ENCODE assay signal across 8 cellular contexts in genomic region chrX:130109429-130110378, GRCh38. TPM values are rescaled to one million over a fixed set of nuclear protein-coding genes. Genes with fewer than 3 reads are reported as not detected.
A peak's percentile ranks its signal among the peaks of the same experiment; 100 is the strongest.
DNase-seq lines count a peak whose midpoint lies in the region; ATAC-seq and TF ChIP-seq lines count a peak whose summit lies in the region.

No MANE protein-coding gene starts in this region.

- peaks cover 11% of the 10 kb centered on the region for H3K4me1 ChIP-seq in GM23248 (ENCODE audit: insufficient read depth)
- H3K4me1 ChIP-seq in neural progenitor cell = no peaks in the 10 kb centered on the region

- peak overlapping the region; percentile 100 for H3K9ac ChIP-seq in GM23248
- no peak overlapping the region for H3K9ac ChIP-seq in neural progenitor cell

- H3K4me3 ChIP-seq in GM23248 = peak overlapping the region; percentile 83
- peak overlapping the region; percentile 58 for H3K4me3 ChIP-seq in epithelial cell of esophagus (ENCODE audit: low read length)
- H3K4me3 ChIP-seq in neural progenitor cell = peak overlapping the region; percentile 36

- H3K4me2 ChIP-seq in GM23248 (ENCODE audit: unreplicated experiment) (peak overlapping the region; percentile 86), neural progenitor cell (peak overlapping the region; percentile 52)

- H3K4me3 Mint-ChIP-seq in CD14-positive monocyte = peak overlapping the region; percentile 94 to 98
- H3K4me3 Mint-ChIP-seq in neural progenitor cell = peak overlapping the region; percentile 82

- H3K27me3 ChIP-seq in GM23248 (replicated peaks; ENCODE audit: insufficient read depth) (no peaks in the 10 kb centered on the region), neural progenitor cell (peaks cover 64% of the 10 kb centered on the region)

- no peak for TF ChIP-seq CTCF in CD14-positive monocyte (IDR thresholded peaks at IDR 0.05)
- no peak for TF ChIP-seq CTCF in epithelial cell of esophagus (IDR thresholded peaks at IDR 0.05; ENCODE audit: insufficient read depth, low read depth, low read length, missing control alignments)
- no peak for TF ChIP-seq CTCF in neural progenitor cell (IDR thresholded peaks at IDR 0.05)
- no peak for TF ChIP-seq CTCF in omental fat pad (IDR thresholded peaks at IDR 0.05)

- peaks cover 0 to 8% (median 4%) of the 10 kb centered on the region in 7 donors for H3K9me3 Mint-ChIP-seq in CD14-positive monocyte
- H3K9me3 Mint-ChIP-seq in neural progenitor cell = no peaks in the 10 kb centered on the region

- H3K79me2 ChIP-seq in GM23248 (ENCODE audit: insufficient read depth) (peaks cover 53% of the 10 kb centered on the region), neural progenitor cell (ENCODE audit: low read depth) (no peaks in the 10 kb centered on the region)

- peaks cover 0 to 8% (median 5%) of the 10 kb centered on the region in 3 donors for H3K27me3 Mint-ChIP-seq in CD14-positive monocyte (ENCODE audit: low read depth in 3 of 3)
- peaks cover 38% of the 10 kb centered on the region for H3K27me3 Mint-ChIP-seq in neural progenitor cell (ENCODE audit: insufficient read depth, low read depth)

- peak overlapping the region; percentile 62; the same call in 1 of the 2 replicates for H2AFZ ChIP-seq in GM23248
- peak overlapping the region; percentile 68 for H2AFZ ChIP-seq in neural progenitor cell (replicated peaks)

- intact Hi-C loops in CD14-positive monocyte (cut with micrococcal nuclease) = no loop called here

- H3K4me1 Mint-ChIP-seq in CD14-positive monocyte = peaks cover 51% of the 10 kb centered on the region
- peaks cover 42% of the 10 kb centered on the region for H3K4me1 Mint-ChIP-seq in neural progenitor cell

- no peaks in the 10 kb centered on the region for H3K9me3 ChIP-seq in GM23248 (ENCODE audit: low read depth)
- H3K9me3 ChIP-seq in neural progenitor cell (ENCODE audit: low read depth) = no peaks in the 10 kb centered on the region

- ATAC-seq in omental fat pad (ENCODE audit: low FRiP score) = no peak

- H4K20me1 ChIP-seq in GM23248 (ENCODE audit: insufficient read depth) (no peaks in the 10 kb centered on the region), neural progenitor cell (ENCODE audit: low read depth) (no peaks in the 10 kb centered on the region)

- no peaks in the 10 kb centered on the region for H3K9me2 ChIP-seq in GM23248 (ENCODE audit: insufficient read depth)

- H3K27ac ChIP-seq in GM23248 (peak overlapping the region; percentile 97), neural progenitor cell (no peak overlapping the region)

- 1 to 2% methylated on average over 18 to 26 of the region's 81 CpGs for WGBS in GM23248 (ENCODE audit: low coverage in 1 of 2, low lambda C conversion rate in 2 of 2, missing lambda C conversion rate in 2 of 2), 2 experiments

- peaks cover 12 to 17% of the 10 kb centered on the region in 2 donors for H3K36me3 Mint-ChIP-seq in CD14-positive monocyte
- H3K36me3 Mint-ChIP-seq in neural progenitor cell = no peaks in the 10 kb centered on the region

- H3K36me3 ChIP-seq in GM23248 (ENCODE audit: low read depth) = no peaks in the 10 kb centered on the region
- H3K36me3 ChIP-seq in neural progenitor cell = no peaks in the 10 kb centered on the region

- H3F3A ChIP-seq in GM23248 (ENCODE audit: insufficient read depth) (no peaks in the 10 kb centered on the region), neural progenitor cell (ENCODE audit: low read depth) (peaks cover 5% of the 10 kb centered on the region)

- DNase-seq in CD14-positive monocyte (ENCODE audit: low spot score) (no peak), GM23248 (peak; percentile 62), RPMI7951 (ENCODE audit: low read depth) (peak; percentile 75), epithelial cell of esophagus (ENCODE audit: low read depth) (no peak), neural progenitor cell (ENCODE audit: low spot score) (peak; percentile 30), dedifferentiated amniotic fluid mesenchymal stem cell (ENCODE audit: extremely low spot score) (no peak), HPDE6-E6E7 (ENCODE audit: extremely low spot score) (no peak), omental fat pad (ENCODE audit: low spot score) (no peak)

- in situ Hi-C loops in GM23248 (cut with MboI) = no loop called here

- H3K27ac Mint-ChIP-seq in CD14-positive monocyte (peak overlapping the region; percentile 94 to 98 (median 95)), neural progenitor cell (no peak overlapping the region)

RNA-seq across cellular contexts. Expression of gene ELF4, which starts 0.6 kb away (rescaled TPM):
- polyA plus RNA-seq in CD14-positive monocyte (10 to 100 TPM; 10.4 to 20.5 TPM), GM23248 (2016; fragmentation: Nextera tagmentation; extraction: Ambion mirVana) (9.4 TPM in 2 replicates)
- 16.5 and 19.2 TPM in 2 replicates for total RNA-seq in GM23248 (2014; rRNA removed; shearing (Covaris generic))
- total RNA-seq in RPMI7951 (2014; rRNA removed; shearing (Covaris generic)) = 10.5 and 10.6 TPM in 2 replicates
- total RNA-seq in neural progenitor cell (ENCODE audit: low replicate concordance) (0.12 TPM in 1 of 2 replicates, not detected in the other), omental fat pad (10 to 100 TPM; 10.8 to 30.5 (median 15.0) TPM)

RNA-seq across cellular contexts. Expression of gene AIFM1, which starts 55.9 kb away (rescaled TPM):
- 10 to 100 TPM; 18.6 to 19.1 TPM for polyA plus RNA-seq in CD14-positive monocyte
- 14.4 and 14.6 TPM in 2 replicates for total RNA-seq in GM23248 (2014; rRNA removed; shearing (Covaris generic))
- 22.5 and 24.3 TPM in 2 replicates for polyA plus RNA-seq in GM23248 (2016; fragmentation: Nextera tagmentation; extraction: Ambion mirVana)
- total RNA-seq in RPMI7951 (2014; rRNA removed; shearing (Covaris generic)) = 12.8 and 17.3 TPM in 2 replicates
- 26.2 and 47.7 TPM in 2 replicates for total RNA-seq in neural progenitor cell (ENCODE audit: low replicate concordance)
- 10 to 100 TPM; 14.7 to 21.2 (median 16.9) TPM for total RNA-seq in omental fat pad

Comparison
In these comparisons a context has a peak if more than half of its experiments do, and no peak if none do; other contexts are left out.
1. DNase-seq: peak in GM23248 (single experiment), RPMI7951 (single experiment) and neural progenitor cell (single experiment); none in CD14-positive monocyte (single experiment), epithelial cell of esophagus (single experiment), dedifferentiated amniotic fluid mesenchymal stem cell (single experiment), HPDE6-E6E7 (single experiment) and omental fat pad (single experiment).
2. RNA of gene ELF4, which starts 0.6 kb away (total RNA-seq): 16.5 to 19.2 TPM in GM23248, 10.8 to 30.5 TPM in omental fat pad and 10.5 to 10.6 TPM in RPMI7951; 0.12 TPM in neural progenitor cell; every median in the first group is over 10 times any median in the second.
3. Peak in every context shown above with its lines, with median percentiles within 50 percentile points of each other: H3K4me3 ChIP-seq.